Comparison of ENCODE assay signal across 11 cellular contexts in the genomic region with DNA sequence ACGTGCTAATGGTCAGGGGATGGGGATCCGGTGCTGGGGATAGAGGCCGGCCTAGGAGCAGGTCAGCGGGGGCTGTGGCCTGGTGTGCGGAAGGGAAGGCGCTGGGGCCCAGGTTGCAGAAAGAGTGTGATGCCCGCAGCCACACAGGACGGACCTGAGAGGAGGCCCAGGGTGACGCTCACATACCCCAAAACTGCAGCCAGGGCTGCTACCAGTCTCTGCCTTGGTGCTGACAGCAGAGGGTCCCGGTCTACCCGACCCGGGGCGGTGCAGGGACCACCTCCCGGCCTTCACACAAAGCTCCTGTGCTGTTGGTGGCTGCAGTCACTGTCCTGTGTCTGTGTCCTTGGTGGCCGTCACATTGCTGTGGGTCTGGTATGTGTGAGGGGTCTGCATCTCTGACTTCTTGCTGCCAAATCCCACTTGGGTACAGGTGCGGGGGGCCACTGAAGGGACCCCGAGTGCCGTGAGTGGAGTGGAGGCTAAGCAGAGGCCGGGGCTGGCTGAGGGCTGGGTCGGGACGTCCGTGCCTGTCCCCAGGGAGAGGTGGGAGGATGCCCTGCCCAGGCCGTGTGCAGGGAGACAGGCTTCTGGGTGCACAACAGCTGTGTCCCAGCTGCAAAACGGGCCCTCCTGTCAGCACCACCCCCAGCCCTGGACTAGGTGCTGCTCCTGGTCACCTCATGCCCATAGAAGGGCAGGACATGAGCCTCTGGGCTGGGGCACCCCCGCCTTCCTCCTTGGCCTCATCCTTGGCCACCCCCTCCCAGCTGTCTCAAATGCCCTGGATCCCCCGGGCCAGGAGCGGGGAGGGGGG. TPM values are rescaled to one million over a fixed set of nuclear protein-coding genes. Genes with fewer than 3 reads are reported as not detected.
A peak's percentile ranks its signal among the peaks of the same experiment; 100 is the strongest.
DNase-seq lines count a peak whose midpoint lies in the region; ATAC-seq and TF ChIP-seq lines count a peak whose summit lies in the region.
"Had no signal": no experiment of that assay in that cellular context is flagged by ENCODE, and none has a peak within 500 bp of the region (broad histone marks: within the 10 kb centered on the region; RNA-seq: fewer than 3 reads in every experiment).

No MANE protein-coding gene starts in this region.

- no TSS peak for BruUV-seq in PC-3 (replicated peaks; lab: Mats Ljungman, UMichigan)

- TF ChIP-seq CTCF in MM.1S (IDR thresholded peaks at IDR 0.05; ENCODE audit: low read length) (no peak), psoas muscle (IDR thresholded peaks at IDR 0.05) (no peak), PC-3 (conservative IDR thresholded peaks at IDR 0.05; ENCODE audit: low read depth, low read length) (no peak)

- WGBS in psoas muscle, 3 donors: 52 to 77% (median 56%) methylated on average over 25 to 27 of the region's 27 CpGs

- ATAC-seq in GM18511 (IDR thresholded peaks at IDR 0.05; ENCODE audit: unreplicated experiment) (peak; percentile 34), GM21717 (IDR thresholded peaks at IDR 0.05; ENCODE audit: unreplicated experiment) (peak; percentile 20), psoas muscle (peak; percentile 38 to 72 (median 68)), PC-3 (no peak), esophagus mucosa (no peak)

- intact Hi-C loops in psoas muscle (cut with DNase I): no loop called here
- intact Hi-C loops in PC-3 (cut with micrococcal nuclease): no loop called here

- no peaks in the 10 kb centered on the region for H3K36me3 ChIP-seq in MM.1S (replicated peaks; ENCODE audit: insufficient read depth, low read length)
- no peaks in the 10 kb centered on the region for H3K36me3 ChIP-seq in psoas muscle (ENCODE audit: insufficient read depth in 1 of 2, low read depth in 1 of 2)
- H3K36me3 ChIP-seq in PC-3 (ENCODE audit: low read depth, low read length): no peaks in the 10 kb centered on the region
- H3K36me3 ChIP-seq: HAP-1 had no signal

- H2AFZ ChIP-seq in MM.1S (ENCODE audit: low read length): no peak overlapping the region
- H2AFZ ChIP-seq in PC-3 (ENCODE audit: low read length): no peak overlapping the region

- H3K9me2 ChIP-seq in MM.1S (replicated peaks; ENCODE audit: insufficient read depth, low read length): no peaks in the 10 kb centered on the region
- H3K9me2 ChIP-seq in PC-3 (replicated peaks; ENCODE audit: low read length): no peaks in the 10 kb centered on the region

- peak overlapping the region; percentile 86; the same call in 1 of the 2 replicates for H3K9ac ChIP-seq in MM.1S (ENCODE audit: low read length)
- no peak overlapping the region for H3K9ac ChIP-seq in PC-3 (ENCODE audit: low read length)

- H3K27me3 ChIP-seq in MM.1S (replicated peaks; ENCODE audit: insufficient read depth, low read length) (no peaks in the 10 kb centered on the region), psoas muscle (ENCODE audit: insufficient read depth in 3 of 3, low read length in 2 of 3) (no peaks in the 10 kb centered on the region), PC-3 (ENCODE audit: low read length) (no peaks in the 10 kb centered on the region)

- H3F3A ChIP-seq in MM.1S (ENCODE audit: insufficient read depth, low read length) (peaks cover 14% of the 10 kb centered on the region), PC-3 (ENCODE audit: low read length, unreplicated experiment) (no peaks in the 10 kb centered on the region)

- CTCF ChIA-PET in PC-3 (lab: Charles Lee): no interaction called here

- H3K4me3 ChIP-seq in MM.1S (ENCODE audit: low read length): peak overlapping the region; percentile 74
- peak overlapping the region; percentile 34 for H3K4me3 ChIP-seq in psoas muscle
- H3K4me3 ChIP-seq in PC-3 (ENCODE audit: low read length): no peak overlapping the region
- H3K4me3 ChIP-seq: HAP-1 had no signal

- POLR2A ChIA-PET in PC-3 (lab: Charles Lee; ENCODE audit: unreplicated experiment): no interaction called here

- peak overlapping the region; percentile 88 for H3K4me2 ChIP-seq in MM.1S (ENCODE audit: low read depth, low read length)
- H3K4me2 ChIP-seq in PC-3 (ENCODE audit: low read length): no peak overlapping the region

- H4K20me1 ChIP-seq in MM.1S (ENCODE audit: insufficient read depth, low read length): no peaks in the 10 kb centered on the region; the same call in 1 of the 2 replicates
- H4K20me1 ChIP-seq in PC-3 (ENCODE audit: low read length): no peaks in the 10 kb centered on the region

- H3K79me2 ChIP-seq in MM.1S (ENCODE audit: low read length) (peaks cover 54% of the 10 kb centered on the region), PC-3 (ENCODE audit: low read length) (no peaks in the 10 kb centered on the region)

- no peaks in the 10 kb centered on the region for H3K9me3 ChIP-seq in MM.1S (replicated peaks; ENCODE audit: insufficient read depth, low read length)
- no peaks in the 10 kb centered on the region for H3K9me3 ChIP-seq in psoas muscle
- no peaks in the 10 kb centered on the region for H3K9me3 ChIP-seq in PC-3 (ENCODE audit: low read length)
- H3K9me3 ChIP-seq: HAP-1 had no signal

- DNase-seq in MM.1S (no peak), psoas muscle (peak in 1 of 2 donors; percentile 77), NCI-H526 treated with DMSO at 0.1 percent for 48 hours (lab: John Stamatoyannopoulos, UW) (no peak), PC-3 (no peak), hepatic stellate cell (ENCODE audit: low spot score) (no peak)
- DNase-seq: Right ventricle myocardium superior had no signal

- H3K27ac ChIP-seq in MM.1S (ENCODE audit: low read length) (peak overlapping the region; percentile 100; the same call in 1 of the 2 replicates), psoas muscle (peak overlapping the region; percentile 26), PC-3 (ENCODE audit: low read length) (no peak overlapping the region)

- H3K4me1 ChIP-seq in MM.1S (ENCODE audit: low read length) (peaks cover 46% of the 10 kb centered on the region), psoas muscle (peaks cover 12% of the 10 kb centered on the region), PC-3 (ENCODE audit: insufficient read depth, low read length) (no peaks in the 10 kb centered on the region)
- H3K4me1 ChIP-seq: HAP-1 had no signal

RNA-seq across cellular contexts. Expression of gene LSP1, which starts 1.5 kb away (rescaled TPM):
- total RNA-seq in psoas muscle (10 to 100 TPM; 14.4 to 27.1 (median 19.1) TPM), PC-3 (2014; rRNA removed) (not detected in 2 replicates), esophagus mucosa (18.8 TPM)
- 10 to 100 TPM in 1 of 3 donors, 1 to 10 TPM in 2; 7.5 to 11.5 (median 9.4) TPM for polyA plus RNA-seq in psoas muscle

RNA-seq across cellular contexts. Expression of gene TNNI2, which starts 15.6 kb away (rescaled TPM):
- total RNA-seq in psoas muscle: 1,000 to 10,000 TPM in 3 of 4 donors, 100 to 1,000 TPM in 1; 985 to 3,047 (median 2,750) TPM
- 1,000 to 10,000 TPM; 1,614 to 6,537 (median 3,259) TPM for polyA plus RNA-seq in psoas muscle
- total RNA-seq in PC-3 (2014; rRNA removed): 0.55 TPM in 1 of 2 replicates, not detected in the other
- 4.4 TPM for total RNA-seq in esophagus mucosa
- total RNA-seq: Right ventricle myocardium superior had no signal

RNA-seq across cellular contexts. Expression of gene SYT8, which starts 19.6 kb away (rescaled TPM):
- total RNA-seq in psoas muscle: under 1 TPM in 1 of 4 donors, not detected in 3; 0.28 TPM
- under 1 TPM in 2 of 3 donors, not detected in 1; 0.04 to 0.06 TPM for polyA plus RNA-seq in psoas muscle
- total RNA-seq in PC-3 (2014; rRNA removed): 4.7 and 7.8 TPM in 2 replicates
- total RNA-seq in esophagus mucosa: 22.4 TPM
- total RNA-seq: Right ventricle myocardium superior had no signal

RNA-seq across cellular contexts. Expression of gene PRR33, which starts 37.4 kb away (rescaled TPM):
- total RNA-seq in psoas muscle (1 to 10 TPM; 1.6 to 8.9 (median 2.4) TPM), PC-3 (2014; rRNA removed) (not detected in 2 replicates), esophagus mucosa (not detected)
- polyA plus RNA-seq in psoas muscle: under 1 TPM; 0.16 to 1.00 (median 0.61) TPM
- total RNA-seq: bronchial epithelial cell had no signal

Comparison
In these comparisons a context has a peak if more than half of its experiments do, and no peak if none do; other contexts are left out.
1. ATAC-seq: peak in GM18511 (single experiment), GM21717 (single experiment) and psoas muscle (4 of 4); none in PC-3 (single experiment) and esophagus mucosa (single experiment).
2. RNA of gene LSP1, which starts 1.5 kb away (total RNA-seq): 14.4 to 27.1 TPM in psoas muscle and 18.8 TPM in esophagus mucosa (single experiment); not detected in PC-3; every median in the first group is over 10 times any median in the second.
3. RNA of gene TNNI2, which starts 15.6 kb away (total RNA-seq): 985 to 3,047 TPM in psoas muscle; 4.4 TPM in esophagus mucosa (single experiment) and 0.55 TPM in PC-3; every median in the first group is over 100 times any median in the second.